Comparison of ENCODE assay signal across 13 cellular contexts in the genomic region with DNA sequence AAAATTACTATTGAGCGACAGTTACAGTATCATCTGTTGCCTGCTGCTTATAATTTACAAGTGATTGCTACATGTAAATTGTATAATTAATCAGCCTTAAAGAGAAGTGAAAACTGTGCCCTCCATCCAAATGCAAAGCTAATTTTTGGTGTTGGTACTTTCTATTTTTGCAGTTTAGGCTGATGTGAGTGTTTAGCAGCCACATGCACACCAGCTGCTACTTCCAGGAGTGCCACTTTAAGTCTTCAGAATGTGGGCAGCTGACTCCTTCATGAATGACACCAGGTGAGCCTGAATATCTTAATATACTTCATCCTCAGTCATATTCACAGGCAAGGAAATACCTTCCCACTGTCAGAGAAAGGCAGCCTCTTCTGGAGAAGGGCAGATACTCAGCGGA.
A peak's percentile ranks its signal among the peaks of the same experiment; 100 is the strongest.
DNase-seq lines count a peak whose midpoint lies in the region; ATAC-seq and TF ChIP-seq lines count a peak whose summit lies in the region.
"Had no signal": no experiment of that assay in that cellular context is flagged by ENCODE, and none has a peak within 500 bp of the region (broad histone marks: within the 10 kb centered on the region; RNA-seq: fewer than 3 reads in every experiment).

No MANE protein-coding gene starts in this region.

- no peak overlapping the region for H3K4me2 ChIP-seq in parathyroid adenoma (ENCODE audit: low read length)
- H3K4me2 ChIP-seq: A549 had no signal

- no peak overlapping the region for H3K27ac ChIP-seq in parathyroid adenoma
- H3K27ac ChIP-seq: A549 had no signal

- no peak for TF ChIP-seq CTCF in parathyroid adenoma (IDR thresholded peaks at IDR 0.05)

- no peaks in the 10 kb centered on the region for H3K4me1 ChIP-seq in parathyroid adenoma
- H3K4me1 ChIP-seq: A549 had no signal

- no peak overlapping the region for H3K4me3 ChIP-seq in parathyroid adenoma (ENCODE audit: low read depth, low read length)
- H3K4me3 ChIP-seq: A549 had no signal

- no peak for ATAC-seq in GM19324 (IDR thresholded peaks at IDR 0.05; ENCODE audit: low FRiP score, unreplicated experiment)
- ATAC-seq: A549 had no signal

- DNase-seq in NOMO-1 treated with DMSO at 0.1 percent for 48 hours (lab: John Stamatoyannopoulos, UW; ENCODE audit: unreplicated experiment): peak; percentile 14
- DNase-seq in NOMO-1 (lab: John Stamatoyannopoulos, UW; ENCODE audit: unreplicated experiment in 2 of 2): no peak
- DNase-seq in NAMALWA (ENCODE audit: low spot score): peak; percentile 37
- DNase-seq in RPMI8226: peak; percentile 10
- no peak for DNase-seq in GM03348 (ENCODE audit: low spot score)
- DNase-seq in NCI-H2196 (lab: John Stamatoyannopoulos, UW; ENCODE audit: unreplicated experiment): no peak
- DNase-seq: Calu3, Kasumi-1, NCI-H526 treated with DMSO at 0.1 percent for 48 hours, SHP77 treated with DMSO at 0.1 percent for 48 hours had no signal

- no peaks in the 10 kb centered on the region for H3K27me3 ChIP-seq in parathyroid adenoma (ENCODE audit: control insufficient read depth, insufficient read depth, low read length)

- no peaks in the 10 kb centered on the region for H3K9me3 ChIP-seq in parathyroid adenoma (ENCODE audit: control insufficient read depth, low read length)
- H3K9me3 ChIP-seq: A549 had no signal

- H3K36me3 ChIP-seq in parathyroid adenoma (ENCODE audit: control insufficient read depth, insufficient read depth, low read length): no peaks in the 10 kb centered on the region

- H3K79me2 ChIP-seq in parathyroid adenoma: no peaks in the 10 kb centered on the region

- no peak overlapping the region for H3K9ac ChIP-seq in parathyroid adenoma

- peak overlapping the region; percentile 10 for H2AFZ ChIP-seq in parathyroid adenoma

Comparison
In these comparisons a context has a peak if more than half of its experiments do, and no peak if none do; other contexts are left out.
1. DNase-seq: peak in NOMO-1 treated with DMSO at 0.1 percent for 48 hours (single experiment), NAMALWA (single experiment) and RPMI8226 (single experiment); none in NOMO-1 (0 of 2), GM03348 (single experiment) and NCI-H2196 (single experiment).